36 cellular contexts compared by ENCODE assay signal in the genomic region with DNA sequence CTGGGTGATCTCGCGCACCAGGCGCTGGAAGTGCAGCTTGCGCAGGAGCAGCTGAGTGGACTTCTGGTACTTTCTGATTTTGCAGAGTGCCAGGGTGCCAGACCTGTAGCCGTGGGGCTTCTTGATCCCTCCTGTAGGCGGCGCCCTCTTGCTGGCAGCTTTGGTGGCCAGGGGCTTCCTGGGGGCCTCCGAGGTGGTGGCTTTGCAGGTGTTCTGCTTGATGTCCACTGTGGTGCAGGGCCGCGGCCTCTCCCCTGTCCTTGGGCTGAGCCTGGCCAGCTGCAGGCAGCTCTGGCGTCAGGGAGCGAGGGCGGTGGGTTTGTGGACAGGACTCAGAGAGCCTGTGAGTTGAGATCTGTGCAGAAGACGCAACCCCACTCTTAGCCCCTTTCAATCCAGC. TPM values are rescaled to one million over a fixed set of nuclear protein-coding genes. Genes with fewer than 3 reads are reported as not detected.
"Had no signal": no experiment of that assay in that cellular context is flagged by ENCODE, and none has a peak within 500 bp of the region (broad histone marks: within the 10 kb centered on the region; RNA-seq: fewer than 3 reads in every experiment).

No MANE protein-coding gene starts in this region.

- H3K27me3 Mint-ChIP-seq: activated CD4-positive, alpha-beta memory T cell treated with anti-CD3 and anti-CD28 coated beads, Interleukin-2, amount 10 ng/mL, durations not matched to agents 7 days and 5 days; activated CD8-positive, alpha-beta memory T cell treated with anti-CD3 and anti-CD28 coated beads, Interleukin-2, amount 10 ng/mL, durations not matched to agents 7 days and 5 days; activated naive CD4-positive, alpha-beta T cell treated with anti-CD3 and anti-CD28 coated beads, Interleukin-2, amount 10 ng/mL, durations not matched to agents 7 days and 5 days; activated naive CD8-positive, alpha-beta T cell; activated naive CD8-positive, alpha-beta T cell treated with anti-CD3 and anti-CD28 coated beads, Interleukin-2, amount 50 U/mL, for 24 hours; activated T-helper 17 cell treated with anti-CD3 and anti-CD28 coated beads, Interleukin-2, amount 50 U/mL, for 72 hours; brain had no signal

- H2AFZ ChIP-seq: PC-9 had no signal

- H3K27me3 ChIP-seq: SJCRH30 had no signal

- H3K4me3 ChIP-seq: MG63, PC-9, SJCRH30, SK-N-MC had no signal

- H3K4me1 ChIP-seq: SJCRH30 had no signal

- DNase-seq: activated CD4-positive, alpha-beta memory T cell treated with anti-CD3 and anti-CD28 coated beads, Interleukin-2, amount 10 ng/mL, durations not matched to agents 7 days and 5 days; activated CD4-positive, alpha-beta T cell treated with anti-CD3 and anti-CD28 coated beads for 1 hour; activated CD4-positive, alpha-beta T cell treated with anti-CD3 and anti-CD28 coated beads for 48 hours; activated CD4-positive, CD25-positive, alpha-beta regulatory T cell; activated CD8-positive, alpha-beta memory T cell treated with anti-CD3 and anti-CD28 coated beads for 24 hours; activated CD8-positive, alpha-beta memory T cell treated with anti-CD3 and anti-CD28 coated beads, Interleukin-2, amount 10 ng/mL, durations not matched to agents 7 days and 5 days; activated CD8-positive, alpha-beta memory T cell treated with anti-CD3 and anti-CD28 coated beads, Interleukin-2, amount 50 U/mL, for 48 hours; activated naive CD4-positive, alpha-beta T cell treated with anti-CD3 and anti-CD28 coated beads, Interleukin-2, amount 10 ng/mL, durations not matched to agents 7 days and 5 days; activated naive CD8-positive, alpha-beta T cell treated with anti-CD3 and anti-CD28 coated beads, Interleukin-2, amount 50 U/mL, for 24 hours; activated T-cell treated with anti-CD3 and anti-CD28 coated beads, Interleukin-2, amount 50 U/mL, for 72 hours; caudate nucleus; cerebellar nuclear complex; Kasumi-1; MG63; NCI-H1048; NCI-H1105 treated with DMSO at 0.1 percent for 48 hours; NCI-H1436 treated with DMSO at 0.1 percent for 48 hours; NCI-H1694 treated with DMSO at 0.1 percent for 48 hours; NCI-H2029; NCI-H345; NCI-H524 treated with DMSO at 0.1 percent for 48 hours; NCI-H748 treated with DMSO at 0.1 percent for 48 hours; NK-92 treated with Interleukin-12 subunit alpha and Interleukin-12 subunit beta, amount 100 ng/mL, for 24 hours; PC-9; SHP77; SJCRH30; T1000; WERI-Rb-1 had no signal

- H3K4me1 Mint-ChIP-seq: activated CD4-positive, alpha-beta memory T cell treated with anti-CD3 and anti-CD28 coated beads, Interleukin-2, amount 10 ng/mL, durations not matched to agents 7 days and 5 days; activated CD8-positive, alpha-beta memory T cell treated with anti-CD3 and anti-CD28 coated beads, Interleukin-2, amount 10 ng/mL, durations not matched to agents 7 days and 5 days; activated naive CD4-positive, alpha-beta T cell treated with anti-CD3 and anti-CD28 coated beads, Interleukin-2, amount 10 ng/mL, durations not matched to agents 7 days and 5 days; activated naive CD8-positive, alpha-beta T cell treated with anti-CD3 and anti-CD28 coated beads, Interleukin-2, amount 50 U/mL, for 24 hours; activated T-helper 17 cell treated with anti-CD3 and anti-CD28 coated beads, Interleukin-2, amount 50 U/mL, for 72 hours; brain had no signal

- H3K4me3 Mint-ChIP-seq: activated CD4-positive, alpha-beta memory T cell treated with anti-CD3 and anti-CD28 coated beads, Interleukin-2, amount 10 ng/mL, durations not matched to agents 7 days and 5 days; activated CD8-positive, alpha-beta memory T cell treated with anti-CD3 and anti-CD28 coated beads, Interleukin-2, amount 10 ng/mL, durations not matched to agents 7 days and 5 days; activated naive CD4-positive, alpha-beta T cell treated with anti-CD3 and anti-CD28 coated beads, Interleukin-2, amount 10 ng/mL, durations not matched to agents 7 days and 5 days; activated naive CD8-positive, alpha-beta T cell; activated naive CD8-positive, alpha-beta T cell treated with anti-CD3 and anti-CD28 coated beads, Interleukin-2, amount 50 U/mL, for 24 hours; activated T-cell treated with anti-CD3 and anti-CD28 coated beads, Interleukin-2, amount 50 U/mL, for 72 hours; activated T-helper 17 cell treated with anti-CD3 and anti-CD28 coated beads, Interleukin-2, amount 50 U/mL, for 72 hours; brain had no signal

- H3K27ac Mint-ChIP-seq: activated CD4-positive, alpha-beta memory T cell treated with anti-CD3 and anti-CD28 coated beads, Interleukin-2, amount 10 ng/mL, durations not matched to agents 7 days and 5 days; activated CD8-positive, alpha-beta memory T cell treated with anti-CD3 and anti-CD28 coated beads, Interleukin-2, amount 10 ng/mL, durations not matched to agents 7 days and 5 days; activated naive CD4-positive, alpha-beta T cell treated with anti-CD3 and anti-CD28 coated beads, Interleukin-2, amount 10 ng/mL, durations not matched to agents 7 days and 5 days; activated naive CD8-positive, alpha-beta T cell; activated naive CD8-positive, alpha-beta T cell treated with anti-CD3 and anti-CD28 coated beads, Interleukin-2, amount 50 U/mL, for 24 hours; activated T-cell treated with anti-CD3 and anti-CD28 coated beads, Interleukin-2, amount 50 U/mL, for 72 hours; activated T-helper 17 cell treated with anti-CD3 and anti-CD28 coated beads, Interleukin-2, amount 50 U/mL, for 72 hours; brain had no signal

- H3K27ac ChIP-seq: PC-9, SJCRH30, SK-N-MC, WERI-Rb-1 had no signal

- H3K4me2 ChIP-seq: PC-9 had no signal

- H3K36me3 ChIP-seq: MG63, SJCRH30, WERI-Rb-1 had no signal

- H3K36me3 Mint-ChIP-seq: activated CD8-positive, alpha-beta memory T cell treated with anti-CD3 and anti-CD28 coated beads, Interleukin-2, amount 10 ng/mL, durations not matched to agents 7 days and 5 days; activated naive CD4-positive, alpha-beta T cell treated with anti-CD3 and anti-CD28 coated beads, Interleukin-2, amount 10 ng/mL, durations not matched to agents 7 days and 5 days; activated naive CD8-positive, alpha-beta T cell; brain had no signal

- H3K9me3 ChIP-seq: MG63, SJCRH30 had no signal

- ATAC-seq: activated CD8-positive, alpha-beta memory T cell treated with anti-CD3 and anti-CD28 coated beads, Interleukin-2, amount 10 ng/mL, durations not matched to agents 7 days and 5 days; activated naive CD8-positive, alpha-beta T cell treated with anti-CD3 and anti-CD28 coated beads, Interleukin-2, amount 50 U/mL, for 24 hours; activated T-cell treated with anti-CD3 and anti-CD28 coated beads, Interleukin-2, amount 50 U/mL, for 72 hours; activated T-helper 17 cell treated with anti-CD3 and anti-CD28 coated beads, Interleukin-2, amount 50 U/mL, for 72 hours had no signal

RNA-seq across cellular contexts. Expression of gene TAF11L14, which starts 36.1 kb away (rescaled TPM):
- total RNA-seq: activated CD4-positive, alpha-beta memory T cell treated with anti-CD3 and anti-CD28 coated beads, Interleukin-2, amount 10 ng/mL, durations not matched to agents 7 days and 5 days; activated CD8-positive, alpha-beta memory T cell treated with anti-CD3 and anti-CD28 coated beads, Interleukin-2, amount 10 ng/mL, durations not matched to agents 7 days and 5 days; activated T-cell treated with anti-CD3 and anti-CD28 coated beads, Interleukin-2, amount 50 U/mL, for 72 hours; activated T-helper 17 cell treated with anti-CD3 and anti-CD28 coated beads, Interleukin-2, amount 50 U/mL, for 72 hours; bronchial epithelial cell; NCI-H460; PC-9; SJCRH30; T-helper 1 cell treated with Interleukin-12 subunit alpha and Interleukin-12 subunit beta and Interleukin-4 antibody, amounts not matched to agents 30 ng/mL and 1 ng/mL, for 36 hours; T-helper 2 cell treated with Interferon-gamma antibody and Interleukin-4, amounts not matched to agents 100 ng/mL and 5 ng/mL, for 36 hours had no signal

RNA-seq across cellular contexts. Expression of gene TAF11L13, which starts 38.5 kb away (rescaled TPM):
- total RNA-seq: activated CD4-positive, alpha-beta memory T cell treated with anti-CD3 and anti-CD28 coated beads, Interleukin-2, amount 10 ng/mL, durations not matched to agents 7 days and 5 days; activated CD8-positive, alpha-beta memory T cell treated with anti-CD3 and anti-CD28 coated beads, Interleukin-2, amount 10 ng/mL, durations not matched to agents 7 days and 5 days; activated T-cell treated with anti-CD3 and anti-CD28 coated beads, Interleukin-2, amount 50 U/mL, for 72 hours; activated T-helper 17 cell treated with anti-CD3 and anti-CD28 coated beads, Interleukin-2, amount 50 U/mL, for 72 hours; bronchial epithelial cell; NCI-H460; PC-9; SJCRH30; T-helper 1 cell treated with Interleukin-12 subunit alpha and Interleukin-12 subunit beta and Interleukin-4 antibody, amounts not matched to agents 30 ng/mL and 1 ng/mL, for 36 hours; T-helper 2 cell treated with Interferon-gamma antibody and Interleukin-4, amounts not matched to agents 100 ng/mL and 5 ng/mL, for 36 hours had no signal
